Comparison of ENCODE assay signal across 14 cellular contexts in the genomic region with DNA sequence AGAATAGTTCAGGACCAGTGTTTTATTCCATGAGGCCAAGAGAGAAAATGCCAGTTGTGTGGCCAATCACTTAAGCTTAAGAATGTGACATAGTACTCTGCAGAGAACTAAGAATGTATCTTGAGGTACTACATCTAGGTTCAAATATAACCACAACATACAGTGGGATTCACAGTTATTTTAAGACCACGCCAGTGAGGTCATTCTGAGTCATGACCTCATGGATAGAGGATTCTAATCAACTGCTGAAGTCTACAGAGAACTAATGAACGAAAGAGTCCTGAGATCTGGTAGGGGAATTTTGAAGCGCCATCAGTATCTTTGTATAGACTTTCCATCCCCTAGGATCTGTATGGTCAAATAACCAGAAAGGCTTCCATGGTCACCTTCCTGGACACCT.
"Had no signal": no experiment of that assay in that cellular context is flagged by ENCODE, and none has a peak within 500 bp of the region (broad histone marks: within the 10 kb centered on the region; RNA-seq: fewer than 3 reads in every experiment).

No MANE protein-coding gene starts in this region.

- H3K27ac ChIP-seq: cardiac muscle cell, esophagus squamous epithelium, foreskin keratinocyte, sigmoid colon, transverse colon had no signal

- H3K4me3 Mint-ChIP-seq: activated naive CD8-positive, alpha-beta T cell; activated T-cell treated with anti-CD3 and anti-CD28 coated beads, Interleukin-2, amount 50 U/mL, for 4 hours; nephron had no signal

- DNase-seq: activated CD4-positive, alpha-beta T cell treated with anti-CD3 and anti-CD28 coated beads, Interleukin-2, amount 50 U/mL, for 1 hour; activated gamma-delta T cell; activated T-cell treated with anti-CD3 and anti-CD28 coated beads, Interleukin-2, amount 50 U/mL, for 4 hours; esophagus squamous epithelium; head of caudate nucleus; mammary epithelial cell; sigmoid colon; stimulated activated CD4-positive, alpha-beta T cell treated with anti-CD3 and anti-CD28 coated beads, Interleukin-12 subunit alpha, Interleukin-12 subunit beta, amount 100 ng/mL, for 4 hours; stimulated activated naive CD4-positive, alpha-beta T cell; transverse colon had no signal

- H3K36me3 Mint-ChIP-seq: activated naive CD8-positive, alpha-beta T cell had no signal

- H3K4me3 ChIP-seq: cardiac muscle cell, esophagus squamous epithelium, sigmoid colon, transverse colon had no signal

- H3K36me3 ChIP-seq: cardiac muscle cell, esophagus squamous epithelium, sigmoid colon, transverse colon had no signal

- H3K27me3 Mint-ChIP-seq: activated naive CD8-positive, alpha-beta T cell had no signal

- H3K27me3 ChIP-seq: cardiac muscle cell, esophagus squamous epithelium, foreskin keratinocyte, sigmoid colon, transverse colon had no signal

- H3K9me3 ChIP-seq: esophagus squamous epithelium, sigmoid colon, transverse colon had no signal

- H3K27ac Mint-ChIP-seq: activated naive CD8-positive, alpha-beta T cell had no signal

- H3K4me1 ChIP-seq: esophagus squamous epithelium, foreskin keratinocyte had no signal
